ENCODE assay signal across 21 cellular contexts in the genomic region with DNA sequence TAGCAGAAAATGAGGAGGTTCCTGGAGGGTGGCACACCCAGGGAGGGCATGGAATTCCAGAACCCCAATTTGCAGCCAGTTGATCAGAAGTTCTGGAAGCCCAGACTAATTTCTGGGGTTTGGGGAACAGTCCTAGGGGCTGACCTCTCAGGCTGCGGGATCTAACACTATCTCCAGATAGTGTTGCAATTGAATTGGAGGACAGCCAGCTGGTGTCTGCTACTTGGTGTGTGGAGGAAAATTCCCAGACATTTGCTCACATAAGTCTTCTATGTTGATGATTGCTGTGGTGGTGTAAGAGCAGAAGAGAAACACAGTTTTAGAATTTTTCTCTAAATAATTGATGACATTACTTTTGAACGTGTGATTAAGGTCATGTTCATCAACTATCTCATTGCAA.
DNase-seq lines count a peak whose midpoint lies in the region; ATAC-seq and TF ChIP-seq lines count a peak whose summit lies in the region.
"Had no signal": no experiment of that assay in that cellular context is flagged by ENCODE, and none has a peak within 500 bp of the region (broad histone marks: within the 10 kb centered on the region; RNA-seq: fewer than 3 reads in every experiment).

No MANE protein-coding gene starts in this region.

- H3K4me3 ChIP-seq in fibroblast of the aortic adventitia (ENCODE audit: low read depth, low read length) = no peak overlapping the region
- H3K4me3 ChIP-seq: coronary artery had no signal

- POLR2A ChIA-PET in CD4-positive, alpha-beta T cell (lab: Charles Lee) = no interaction called here

- intact Hi-C loops in CD4-positive, alpha-beta T cell (cut with DNase I, micrococcal nuclease) = no loop called here

- DNase-seq in GM03348 (ENCODE audit: low spot score) (peak; percentile 2), amniotic epithelial cell (ENCODE audit: low read depth) (peak; percentile 95), fibroblast of the aortic adventitia (ENCODE audit: low read depth) (peak; percentile 5), renal cortical epithelial cell (ENCODE audit: low read depth) (peak; percentile 3), T-helper 17 cell (no peak), foreskin melanocyte (no peak), NCI-H2107 treated with DMSO at 0.1 percent for 48 hours (lab: John Stamatoyannopoulos, UW; ENCODE audit: unreplicated experiment) (no peak)
- no peak for DNase-seq in CD4-positive, alpha-beta T cell
- DNase-seq: activated CD4-positive, alpha-beta memory T cell treated with anti-CD3 and anti-CD28 coated beads, Interleukin-2, amount 10 ng/mL, durations not matched to agents 7 days and 5 days; aorta; CD8-positive, alpha-beta T cell; DMS79; midbrain; NCI-H1417 treated with DMSO at 0.1 percent for 48 hours; NCI-H2171; NCI-H748 treated with DMSO at 0.1 percent for 48 hours; SHP77 treated with DMSO at 0.1 percent for 48 hours; T-helper 1 cell had no signal

- H3K9me3 ChIP-seq in CD4-positive, alpha-beta T cell (ENCODE audit: control insufficient read depth, low read length) = no peaks in the 10 kb centered on the region
- no peaks in the 10 kb centered on the region for H3K9me3 ChIP-seq in T-helper 17 cell (ENCODE audit: control insufficient read depth, low read length, poor library complexity, severe bottlenecking)

- H3K27me3 ChIP-seq in CD4-positive, alpha-beta T cell (ENCODE audit: control insufficient read depth, insufficient read depth, low read length) = no peaks in the 10 kb centered on the region

- no peaks in the 10 kb centered on the region for H3K4me1 Mint-ChIP-seq in CD4-positive, alpha-beta T cell (ENCODE audit: low read depth)
- no peaks in the 10 kb centered on the region for H3K4me1 Mint-ChIP-seq in T-helper 17 cell
- H3K4me1 Mint-ChIP-seq: activated CD4-positive, alpha-beta memory T cell treated with anti-CD3 and anti-CD28 coated beads, Interleukin-2, amount 10 ng/mL, durations not matched to agents 7 days and 5 days; neural crest cell; WTC11 had no signal

- CTCF ChIA-PET in CD4-positive, alpha-beta T cell (lab: Charles Lee) = no interaction called here

- TF ChIP-seq CTCF in fibroblast of the aortic adventitia (IDR thresholded peaks at IDR 0.05; ENCODE audit: insufficient read depth, low read length) = no peak
- TF ChIP-seq CTCF in CD4-positive, alpha-beta T cell (IDR thresholded peaks at IDR 0.05) = no peak

- no peaks in the 10 kb centered on the region for H3K27me3 Mint-ChIP-seq in CD4-positive, alpha-beta T cell
- no peaks in the 10 kb centered on the region for H3K27me3 Mint-ChIP-seq in T-helper 17 cell
- H3K27me3 Mint-ChIP-seq: activated CD4-positive, alpha-beta memory T cell treated with anti-CD3 and anti-CD28 coated beads, Interleukin-2, amount 10 ng/mL, durations not matched to agents 7 days and 5 days had no signal

- peaks cover 3% of the 10 kb centered on the region for H3K9me3 Mint-ChIP-seq in CD4-positive, alpha-beta T cell
- H3K9me3 Mint-ChIP-seq: activated CD4-positive, alpha-beta memory T cell treated with anti-CD3 and anti-CD28 coated beads, Interleukin-2, amount 10 ng/mL, durations not matched to agents 7 days and 5 days; CD8-positive, alpha-beta T cell had no signal

- H3K27ac Mint-ChIP-seq in CD4-positive, alpha-beta T cell = no peak overlapping the region
- H3K27ac Mint-ChIP-seq in T-helper 17 cell = no peak overlapping the region
- H3K27ac Mint-ChIP-seq: activated CD4-positive, alpha-beta memory T cell treated with anti-CD3 and anti-CD28 coated beads, Interleukin-2, amount 10 ng/mL, durations not matched to agents 7 days and 5 days; CD8-positive, alpha-beta T cell; WTC11 had no signal

- H3K27ac ChIP-seq in CD4-positive, alpha-beta T cell (ENCODE audit: low read depth, low read length) = no peak overlapping the region
- H3K27ac ChIP-seq: coronary artery had no signal

- no peak for ATAC-seq in CD4-positive, alpha-beta T cell (ENCODE audit: poor library complexity)
- no peak for ATAC-seq in T-helper 17 cell
- ATAC-seq: CD8-positive, alpha-beta T cell; WTC11 had no signal

- no peaks in the 10 kb centered on the region for H3K36me3 Mint-ChIP-seq in CD4-positive, alpha-beta T cell (ENCODE audit: low read depth)
- H3K36me3 Mint-ChIP-seq in T-helper 17 cell (ENCODE audit: low read depth) = no peaks in the 10 kb centered on the region
- H3K36me3 Mint-ChIP-seq: CD8-positive, alpha-beta T cell; WTC11 had no signal

- no peak overlapping the region for H3K4me3 Mint-ChIP-seq in CD4-positive, alpha-beta T cell
- no peak overlapping the region for H3K4me3 Mint-ChIP-seq in T-helper 17 cell
- H3K4me3 Mint-ChIP-seq: activated CD4-positive, alpha-beta memory T cell treated with anti-CD3 and anti-CD28 coated beads, Interleukin-2, amount 10 ng/mL, durations not matched to agents 7 days and 5 days; CD8-positive, alpha-beta T cell; neural crest cell; WTC11 had no signal

Comparison
In these comparisons a context has a peak if more than half of its experiments do, and no peak if none do; other contexts are left out.
1. DNase-seq: peak in GM03348 (single experiment), amniotic epithelial cell (single experiment), fibroblast of the aortic adventitia (single experiment) and renal cortical epithelial cell (single experiment); none in CD4-positive, alpha-beta T cell (0 of 10), T-helper 17 cell (0 of 3), foreskin melanocyte (single experiment) and NCI-H2107 treated with DMSO at 0.1 percent for 48 hours (single experiment).